12 cellular contexts compared by ENCODE assay signal in genomic region chr16:20673882-20674683, GRCh38. TPM values are rescaled to one million over a fixed set of nuclear protein-coding genes. Genes with fewer than 3 reads are reported as not detected.
DNase-seq lines count a peak whose midpoint lies in the region; ATAC-seq, FAIRE-seq and TF ChIP-seq lines count a peak whose summit lies in the region.
"Had no signal": no experiment of that assay in that cellular context is flagged by ENCODE, and none has a peak within 500 bp of the region (broad histone marks: within the 10 kb centered on the region; RNA-seq: fewer than 3 reads in every experiment).

No MANE protein-coding gene starts in this region.

- FAIRE-seq in GM19239 (lab: Jason Lieb, UNC), result no peak

- no peaks in the 10 kb centered on the region for H3K27me3 ChIP-seq in heart right ventricle

- H3K27ac Mint-ChIP-seq in HFFc6, result no peak overlapping the region

- H3K9me3 Mint-ChIP-seq in HFFc6, result no peaks in the 10 kb centered on the region
- H3K9me3 Mint-ChIP-seq: activated T-cell treated with anti-CD3 and anti-CD28 coated beads, Interleukin-2, amount 50 U/mL, for 24 hours had no signal

- 42 to 71% methylated on average over 1 of the region's 1 CpG for WGBS in heart right ventricle, 2 donors

- H3K4me3 ChIP-seq in heart right ventricle, result peak overlapping the region in 9 of 10 donors; percentile 34 to 57 (median 50)

- H3K36me3 Mint-ChIP-seq in HFFc6 (ENCODE audit: low read depth), result no peaks in the 10 kb centered on the region

- peak overlapping the region; percentile 83; the same call in 1 of the 2 replicates for H3K4me3 Mint-ChIP-seq in HFFc6
- H3K4me3 Mint-ChIP-seq: activated T-cell treated with anti-CD3 and anti-CD28 coated beads, Interleukin-2, amount 50 U/mL, for 24 hours had no signal

- DNase-seq in HFFc6 (no peak), SKM-1 (lab: John Stamatoyannopoulos, UW; ENCODE audit: unreplicated experiment) (peak; percentile 19), heart right ventricle (no peak), renal cortical epithelial cell (ENCODE audit: low read depth) (peak; percentile 48), GM19239 (ENCODE audit: insufficient read length, low spot score) (no peak), SW 1271 (lab: John Stamatoyannopoulos, UW) (no peak), dedifferentiated amniotic fluid mesenchymal stem cell (ENCODE audit: extremely low spot score) (no peak)
- DNase-seq: activated T-cell treated with anti-CD3 and anti-CD28 coated beads, Interleukin-2, amount 50 U/mL, for 24 hours; GOT3; head of caudate nucleus; MM.1S had no signal

- H3K4me1 ChIP-seq in heart right ventricle, result peaks cover 0 to 40% (median 13%) of the 10 kb centered on the region in 9 donors

- intact Hi-C loops in heart right ventricle (cut with DNase I), result no loop called here

- peaks cover 0 to 1% (median 0%) of the 10 kb centered on the region in 9 donors for H3K36me3 ChIP-seq in heart right ventricle

- no peak for TF ChIP-seq CTCF in HFFc6 (IDR thresholded peaks at IDR 0.05)
- no peak for TF ChIP-seq CTCF in heart right ventricle (IDR thresholded peaks at IDR 0.05)

- no peaks in the 10 kb centered on the region for H3K9me3 ChIP-seq in heart right ventricle

- peaks cover 4% of the 10 kb centered on the region for H3K27me3 Mint-ChIP-seq in HFFc6 (ENCODE audit: insufficient read depth)
- H3K27me3 Mint-ChIP-seq: activated T-cell treated with anti-CD3 and anti-CD28 coated beads, Interleukin-2, amount 50 U/mL, for 24 hours had no signal

- peak overlapping the region in 8 of 10 donors; percentile 22 to 82 (median 66) for H3K27ac ChIP-seq in heart right ventricle

- peaks cover 6% of the 10 kb centered on the region; the same call in 1 of the 2 replicates for H3K4me1 Mint-ChIP-seq in HFFc6 (ENCODE audit: low read depth)

- ATAC-seq in heart right ventricle (peak in 4 of 8 donors; percentile 4 to 28 (median 16)), HG02678 (IDR thresholded peaks at IDR 0.05; ENCODE audit: unreplicated experiment) (no peak)

RNA-seq across cellular contexts. Expression of gene ACSM1, which starts 23.4 kb away (rescaled TPM):
- not detected for total RNA-seq in HFFc6 (2021; fragmentation: NEBNext Ultra II Directional; extraction: Animal tissue kit (Norgen Biotek cat#: 25700))
- total RNA-seq in heart right ventricle (under 1 TPM in 4 of 10 donors, not detected in 6; 0.13 to 0.49 (median 0.33) TPM), renal cortical epithelial cell (0.99 and 1.2 TPM in 2 replicates)
- polyA plus RNA-seq in heart right ventricle, result under 1 TPM in 1 of 2 donors, not detected in 1; 0.06 TPM

Comparison
In these comparisons a context has a peak if more than half of its experiments do, and no peak if none do; other contexts are left out.
1. DNase-seq: peak in SKM-1 (single experiment) and renal cortical epithelial cell (single experiment); none in HFFc6 (single experiment), heart right ventricle (0 of 2), GM19239 (single experiment), SW 1271 (0 of 2) and dedifferentiated amniotic fluid mesenchymal stem cell (single experiment).